Comparison of ENCODE assay signal across 22 cellular contexts in the genomic region with DNA sequence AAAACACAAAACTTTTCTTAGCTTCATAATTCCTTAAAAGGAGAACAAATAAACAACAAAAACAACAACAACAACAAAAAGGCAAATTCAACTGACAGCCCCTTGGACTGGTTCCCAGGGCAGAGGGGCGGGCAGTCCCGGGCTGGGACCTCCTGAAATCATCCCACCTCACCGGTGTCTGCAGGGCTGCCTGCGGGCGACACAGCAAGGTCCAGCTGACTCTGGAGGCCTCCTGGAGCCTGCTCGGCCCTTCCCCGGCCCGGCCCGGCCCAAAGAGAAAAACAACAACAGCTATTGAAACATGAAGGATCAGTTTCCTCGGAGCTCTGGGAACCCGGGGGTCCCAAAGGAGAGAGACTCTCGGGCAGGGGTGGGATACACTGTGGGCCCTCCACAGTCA. TPM values are rescaled to one million over a fixed set of nuclear protein-coding genes. Genes with fewer than 3 reads are reported as not detected.
DNase-seq lines count a peak whose midpoint lies in the region; ATAC-seq and TF ChIP-seq lines count a peak whose summit lies in the region.
"Had no signal": no experiment of that assay in that cellular context is flagged by ENCODE, and none has a peak within 500 bp of the region (broad histone marks: within the 10 kb centered on the region; RNA-seq: fewer than 3 reads in every experiment).

No MANE protein-coding gene starts in this region.

- peaks cover 49% of the 10 kb centered on the region for H3K36me3 Mint-ChIP-seq in activated T-cell treated with anti-CD3 and anti-CD28 coated beads, Interleukin-2, amount 50 U/mL, for 24 hours (ENCODE audit: low read depth)
- peaks cover 8% of the 10 kb centered on the region for H3K36me3 Mint-ChIP-seq in activated CD8-positive, alpha-beta T cell treated with anti-CD3 and anti-CD28 coated beads for 36 hours (ENCODE audit: low read depth)
- peaks cover 5% of the 10 kb centered on the region for H3K36me3 Mint-ChIP-seq in glutamatergic neuron (ENCODE audit: unreplicated experiment)
- H3K36me3 Mint-ChIP-seq: activated naive CD8-positive, alpha-beta T cell had no signal

- intact Hi-C loops in activated CD8-positive, alpha-beta T cell treated with anti-CD3 and anti-CD28 coated beads for 36 hours (cut with micrococcal nuclease) = no loop called here

- H3K9me3 Mint-ChIP-seq in activated T-cell treated with anti-CD3 and anti-CD28 coated beads, Interleukin-2, amount 50 U/mL, for 24 hours = peaks cover 2% of the 10 kb centered on the region
- H3K9me3 Mint-ChIP-seq in activated CD8-positive, alpha-beta T cell treated with anti-CD3 and anti-CD28 coated beads for 36 hours = peaks cover 3% of the 10 kb centered on the region
- peaks cover 5% of the 10 kb centered on the region for H3K9me3 Mint-ChIP-seq in glutamatergic neuron (ENCODE audit: unreplicated experiment)
- H3K9me3 Mint-ChIP-seq in stimulated activated naive CD8-positive, alpha-beta T cell treated with anti-CD3 and anti-CD28 coated beads, Interleukin-15, amount 100 ng/mL, for 72 hours = peaks cover 6 to 9% of the 10 kb centered on the region in 2 donors

- no peaks in the 10 kb centered on the region for H3K27me3 Mint-ChIP-seq in activated T-cell treated with anti-CD3 and anti-CD28 coated beads, Interleukin-2, amount 50 U/mL, for 24 hours
- H3K27me3 Mint-ChIP-seq in activated CD8-positive, alpha-beta T cell treated with anti-CD3 and anti-CD28 coated beads for 36 hours = no peaks in the 10 kb centered on the region
- peaks cover 10% of the 10 kb centered on the region for H3K27me3 Mint-ChIP-seq in glutamatergic neuron (ENCODE audit: unreplicated experiment)
- no peaks in the 10 kb centered on the region for H3K27me3 Mint-ChIP-seq in stimulated activated naive CD8-positive, alpha-beta T cell treated with anti-CD3 and anti-CD28 coated beads, Interleukin-15, amount 100 ng/mL, for 72 hours
- H3K27me3 Mint-ChIP-seq: activated naive CD8-positive, alpha-beta T cell had no signal

- H3K27ac Mint-ChIP-seq in activated T-cell treated with anti-CD3 and anti-CD28 coated beads, Interleukin-2, amount 50 U/mL, for 24 hours = peak overlapping the region; percentile 88
- peak overlapping the region; percentile 86 for H3K27ac Mint-ChIP-seq in activated CD8-positive, alpha-beta T cell treated with anti-CD3 and anti-CD28 coated beads for 36 hours
- no peak overlapping the region for H3K27ac Mint-ChIP-seq in glutamatergic neuron (ENCODE audit: unreplicated experiment)
- H3K27ac Mint-ChIP-seq in stimulated activated naive CD8-positive, alpha-beta T cell treated with anti-CD3 and anti-CD28 coated beads, Interleukin-15, amount 100 ng/mL, for 72 hours = peak overlapping the region; percentile 21 to 58

- peaks cover 15% of the 10 kb centered on the region for H3K4me1 Mint-ChIP-seq in activated T-cell treated with anti-CD3 and anti-CD28 coated beads, Interleukin-2, amount 50 U/mL, for 24 hours (ENCODE audit: low read depth)
- peaks cover 24% of the 10 kb centered on the region for H3K4me1 Mint-ChIP-seq in activated CD8-positive, alpha-beta T cell treated with anti-CD3 and anti-CD28 coated beads for 36 hours (ENCODE audit: low read depth)
- peaks cover 24% of the 10 kb centered on the region for H3K4me1 Mint-ChIP-seq in glutamatergic neuron (ENCODE audit: low read depth, unreplicated experiment)
- peaks cover 50% of the 10 kb centered on the region for H3K4me1 Mint-ChIP-seq in stimulated activated naive CD8-positive, alpha-beta T cell treated with anti-CD3 and anti-CD28 coated beads, Interleukin-15, amount 100 ng/mL, for 72 hours

- CTCF ChIA-PET in activated CD8-positive, alpha-beta T cell treated with anti-CD3 and anti-CD28 coated beads for 36 hours (lab: Charles Lee) = interaction anchor here (0.7 to 1.4 kb wide), 4 partner anchors 8 to 77 kb away, joined by 3 to 4 read pairs (median 4); no protein-coding TSS in a partner anchor

- POLR2A ChIA-PET in activated CD8-positive, alpha-beta T cell treated with anti-CD3 and anti-CD28 coated beads for 36 hours (lab: Charles Lee) = interaction anchor here (1.3 kb wide), 1 partner anchor 14 kb away, joined by 3 read pairs; no protein-coding TSS in a partner anchor

- ATAC-seq in activated CD8-positive, alpha-beta T cell treated with anti-CD3 and anti-CD28 coated beads for 36 hours = no peak
- no peak for ATAC-seq in stimulated activated naive CD8-positive, alpha-beta T cell treated with anti-CD3 and anti-CD28 coated beads, Interleukin-15, amount 100 ng/mL, for 72 hours
- ATAC-seq in HG03378 (IDR thresholded peaks at IDR 0.05; ENCODE audit: unreplicated experiment) = no peak
- ATAC-seq: activated T-cell treated with anti-CD3 and anti-CD28 coated beads, Interleukin-2, amount 50 U/mL, for 4 hours; GM23338; right cardiac atrium; Right ventricle myocardium inferior had no signal

- TF ChIP-seq CTCF in activated CD8-positive, alpha-beta T cell treated with anti-CD3 and anti-CD28 coated beads for 36 hours (IDR thresholded peaks at IDR 0.05) = no peak
- no peak for TF ChIP-seq CTCF in glutamatergic neuron (IDR thresholded peaks at IDR 0.05; ENCODE audit: partially characterized antibody, unreplicated experiment)

- no peak overlapping the region for H3K4me3 Mint-ChIP-seq in activated T-cell treated with anti-CD3 and anti-CD28 coated beads, Interleukin-2, amount 50 U/mL, for 24 hours
- no peak overlapping the region for H3K4me3 Mint-ChIP-seq in activated CD8-positive, alpha-beta T cell treated with anti-CD3 and anti-CD28 coated beads for 36 hours
- peak overlapping the region; percentile 65 for H3K4me3 Mint-ChIP-seq in glutamatergic neuron (ENCODE audit: unreplicated experiment)
- no peak overlapping the region for H3K4me3 Mint-ChIP-seq in stimulated activated naive CD8-positive, alpha-beta T cell treated with anti-CD3 and anti-CD28 coated beads, Interleukin-15, amount 100 ng/mL, for 72 hours
- H3K4me3 Mint-ChIP-seq: activated T-cell treated with anti-CD3 and anti-CD28 coated beads, Interleukin-2, amount 50 U/mL, for 4 hours; GM23338 had no signal

- DNase-seq in activated T-cell treated with anti-CD3 and anti-CD28 coated beads, Interleukin-2, amount 50 U/mL, for 24 hours = no peak
- DNase-seq in activated T-cell treated with anti-CD3 and anti-CD28 coated beads, Interleukin-2, amount 50 U/mL, for 1 hour = no peak
- DNase-seq in activated CD8-positive, alpha-beta T cell treated with anti-CD3 and anti-CD28 coated beads for 36 hours = no peak
- DNase-seq in glutamatergic neuron (peak; percentile 17), EL (no peak), NCI-H187 treated with DMSO at 0.1 percent for 48 hours (lab: John Stamatoyannopoulos, UW) (no peak)
- no peak for DNase-seq in stimulated activated naive CD8-positive, alpha-beta T cell treated with anti-CD3 and anti-CD28 coated beads, Interleukin-15, amount 100 ng/mL, for 72 hours
- DNase-seq: activated T-cell treated with anti-CD3 and anti-CD28 coated beads, Interleukin-2, amount 50 U/mL, for 4 hours; C1 segment of cervical spinal cord; effector memory CD4-positive, alpha-beta T cell; NCI-H1105; NCI-H2081; NCI-H345; OCI-M1; right cardiac atrium; stimulated activated CD4-positive, alpha-beta T cell treated with anti-CD3 and anti-CD28 coated beads, Interleukin-4, amount 100 ng/mL, for 24 hours had no signal

RNA-seq across cellular contexts. Expression of gene ISYNA1, which starts 5.0 kb away (rescaled TPM):
- 10 to 100 TPM; 48.6 to 54.9 TPM for total RNA-seq in activated CD8-positive, alpha-beta T cell treated with anti-CD3 and anti-CD28 coated beads for 36 hours
- total RNA-seq in glutamatergic neuron (ENCODE audit: unreplicated experiment) = 111 TPM

RNA-seq across cellular contexts. Expression of gene SSBP4, which starts 23.7 kb away (rescaled TPM):
- 100 to 1,000 TPM in 1 of 2 experiments, 10 to 100 TPM in 1; 98.2 to 102 TPM for total RNA-seq in activated CD8-positive, alpha-beta T cell treated with anti-CD3 and anti-CD28 coated beads for 36 hours
- total RNA-seq in glutamatergic neuron (ENCODE audit: unreplicated experiment) = 177 TPM

RNA-seq across cellular contexts. Expression of gene LRRC25, which starts 45.5 kb away (rescaled TPM):
- total RNA-seq in activated CD8-positive, alpha-beta T cell treated with anti-CD3 and anti-CD28 coated beads for 36 hours = not detected
- total RNA-seq in glutamatergic neuron (ENCODE audit: unreplicated experiment) = not detected
- total RNA-seq: activated T-cell treated with anti-CD3 and anti-CD28 coated beads, Interleukin-2, amount 50 U/mL, for 4 hours; chondrocyte; glomerular endothelial cell had no signal

RNA-seq across cellular contexts. Expression of gene GDF15, which starts 57.0 kb away (rescaled TPM):
- not detected for total RNA-seq in activated CD8-positive, alpha-beta T cell treated with anti-CD3 and anti-CD28 coated beads for 36 hours
- total RNA-seq in glutamatergic neuron (ENCODE audit: unreplicated experiment) = 8.9 TPM
